In the genomic region with DNA sequence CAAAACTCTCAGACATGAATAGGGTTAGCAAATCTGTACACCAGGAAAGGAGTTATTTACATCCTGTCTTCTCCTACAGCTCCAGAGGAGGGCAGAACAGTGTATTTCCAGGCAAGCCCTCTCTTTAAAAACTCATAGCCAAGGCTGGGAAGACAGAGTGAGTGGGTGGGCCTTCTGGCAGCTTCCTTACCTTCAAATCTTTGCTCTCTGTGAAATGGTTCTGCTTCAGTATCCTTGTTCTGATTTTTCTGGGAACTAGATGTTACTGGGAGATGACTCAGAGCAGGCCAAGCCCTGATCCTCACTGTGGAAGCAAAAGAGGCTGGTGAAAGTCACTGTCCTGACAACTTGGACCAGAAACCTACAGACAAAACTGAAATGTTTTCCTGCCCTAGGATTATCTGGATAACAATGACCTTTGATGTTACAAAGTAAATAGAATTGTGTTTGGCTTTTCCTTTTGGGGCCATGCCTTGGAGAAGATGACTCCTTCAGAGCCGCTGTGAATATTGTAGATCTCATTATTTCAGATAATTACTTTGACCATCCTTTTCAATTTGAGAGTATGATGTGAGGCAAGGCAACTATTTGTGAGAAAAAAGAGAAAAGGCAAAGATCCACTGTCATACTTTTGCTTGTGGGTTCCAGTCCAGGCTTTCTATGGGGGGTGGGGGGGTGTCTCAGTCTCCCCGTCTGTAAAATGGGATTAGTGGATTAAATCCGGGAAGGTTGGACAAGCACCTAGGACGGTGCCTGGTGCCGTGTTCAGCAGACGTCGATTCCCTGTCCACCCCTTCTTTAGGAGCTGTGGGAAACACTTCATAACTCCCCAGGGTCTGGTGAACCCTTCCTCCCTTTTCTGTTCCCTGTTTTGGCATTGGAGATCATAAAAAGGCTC, we compare ENCODE assay signal across 8 cellular contexts. TPM values are rescaled to one million over a fixed set of nuclear protein-coding genes. Genes with fewer than 3 reads are reported as not detected.
DNase-seq lines count a peak whose midpoint lies in the region; ATAC-seq, FAIRE-seq and TF ChIP-seq lines count a peak whose summit lies in the region.

No MANE protein-coding gene starts in this region.

- peak overlapping the region; percentile 89 for H3K4me2 ChIP-seq in MM.1S (ENCODE audit: low read depth, low read length)

- TF ChIP-seq CTCF in MM.1S (IDR thresholded peaks at IDR 0.05; ENCODE audit: low read length) (peak; percentile 55), brain microvascular endothelial cell (IDR thresholded peaks at IDR 0.05; ENCODE audit: low read depth, low read length, missing control alignments) (peak; percentile 59), kidney epithelial cell (IDR thresholded peaks at IDR 0.05; ENCODE audit: insufficient read depth, low read length, poor library complexity, severe bottlenecking) (peak; percentile 48), stomach (IDR thresholded peaks at IDR 0.05) (peak in 1 of 7 experiments; percentile 9)

- no peaks in the 10 kb centered on the region for H4K20me1 ChIP-seq in MM.1S (ENCODE audit: insufficient read depth, low read length)

- H3K9me2 ChIP-seq in MM.1S (replicated peaks; ENCODE audit: insufficient read depth, low read length), result no peaks in the 10 kb centered on the region

- WGBS in stomach, 5 donors, result 76 to 85% (median 82%) methylated on average over 7 of the region's 7 CpGs
- WGBS in small intestine, 3 donors, result 77 to 85% (median 78%) methylated on average over 7 of the region's 7 CpGs

- H3K9ac ChIP-seq in MM.1S (ENCODE audit: low read length), result peak overlapping the region; percentile 96

- H3K9me3 ChIP-seq in MM.1S (replicated peaks; ENCODE audit: insufficient read depth, low read length) (no peaks in the 10 kb centered on the region), stomach (no peaks in the 10 kb centered on the region), small intestine (ENCODE audit: control insufficient read depth, low read depth) (no peaks in the 10 kb centered on the region)

- H3K36me3 ChIP-seq in MM.1S (replicated peaks; ENCODE audit: insufficient read depth, low read length) (no peaks in the 10 kb centered on the region), brain microvascular endothelial cell (replicated peaks) (no peaks in the 10 kb centered on the region), kidney epithelial cell (ENCODE audit: control insufficient read depth, insufficient read depth, low read length) (no peaks in the 10 kb centered on the region), stomach (no peaks in the 10 kb centered on the region), small intestine (ENCODE audit: control insufficient read depth in 2 of 2, insufficient read depth in 2 of 2, low read length in 2 of 2) (no peaks in the 10 kb centered on the region)

- H3K27me3 ChIP-seq in MM.1S (replicated peaks; ENCODE audit: insufficient read depth, low read length), result no peaks in the 10 kb centered on the region
- no peaks in the 10 kb centered on the region for H3K27me3 ChIP-seq in brain microvascular endothelial cell (replicated peaks)
- H3K27me3 ChIP-seq in kidney epithelial cell (ENCODE audit: control insufficient read depth, insufficient read depth, low read length), result no peaks in the 10 kb centered on the region
- H3K27me3 ChIP-seq in stomach, result peaks cover 0 to 4% (median 0%) of the 10 kb centered on the region in 3 donors
- no peaks in the 10 kb centered on the region for H3K27me3 ChIP-seq in small intestine (ENCODE audit: control insufficient read depth in 2 of 2, insufficient read depth in 2 of 2, low read length in 2 of 2)

- no peak for FAIRE-seq in small intestine (lab: Jason Lieb, UNC)

- no peak overlapping the region for H2AFZ ChIP-seq in MM.1S (ENCODE audit: low read length)

- in situ Hi-C loops in brain microvascular endothelial cell (cut with HindIII; ENCODE audit: low pct_ligation_motif_present, low sequenced_read_pairs), result no loop called here

- TF ChIP-seq EP300 in stomach (IDR thresholded peaks at IDR 0.05), result no peak

- TF ChIP-seq POLR2A in stomach (IDR thresholded peaks at IDR 0.05), result no peak

- H3K79me2 ChIP-seq in MM.1S (ENCODE audit: low read length), result peaks cover 99% of the 10 kb centered on the region

- intact Hi-C loops in stomach (cut with DNase I; ENCODE audit: low total_unique reads), result no loop called here

- peak overlapping the region; percentile 82 for H3K4me3 ChIP-seq in MM.1S (ENCODE audit: low read length)
- H3K4me3 ChIP-seq in brain microvascular endothelial cell (ENCODE audit: low read depth, low read length), result peak overlapping the region; percentile 73
- peak overlapping the region; percentile 47 for H3K4me3 ChIP-seq in kidney epithelial cell (ENCODE audit: low read depth, low read length)
- H3K4me3 ChIP-seq in stomach, result peak overlapping the region; percentile 54 to 62 (median 58)
- no peak overlapping the region for H3K4me3 ChIP-seq in small intestine (ENCODE audit: low read depth in 1 of 2, low read length in 2 of 2)

- ATAC-seq in GM21529 (IDR thresholded peaks at IDR 0.05; ENCODE audit: unreplicated experiment), result no peak

- H3K4me1 ChIP-seq in MM.1S (ENCODE audit: low read length), result peaks cover 58% of the 10 kb centered on the region
- H3K4me1 ChIP-seq in stomach, result peaks cover 0 to 21% (median 17%) of the 10 kb centered on the region in 4 donors
- H3K4me1 ChIP-seq in small intestine (ENCODE audit: control insufficient read depth in 2 of 2, insufficient read depth in 1 of 2, low read depth in 1 of 2, low read length in 1 of 2), result no peaks in the 10 kb centered on the region

- peaks cover 53% of the 10 kb centered on the region for H3F3A ChIP-seq in MM.1S (ENCODE audit: insufficient read depth, low read length)

- peak; percentile 34 for DNase-seq in DMS153 treated with DMSO at 0.1 percent for 48 hours (lab: John Stamatoyannopoulos, UW; ENCODE audit: unreplicated experiment)
- peak; percentile 64 for DNase-seq in MM.1S
- peak; percentile 51 for DNase-seq in brain microvascular endothelial cell
- no peak for DNase-seq in kidney epithelial cell (ENCODE audit: low read depth)
- no peak for DNase-seq in stomach
- DNase-seq in T-helper 9 cell, result no peak
- no peak for DNase-seq in small intestine

- H3K27ac ChIP-seq in MM.1S (ENCODE audit: low read length), result peak overlapping the region; percentile 96
- H3K27ac ChIP-seq in brain microvascular endothelial cell, result no peak overlapping the region
- H3K27ac ChIP-seq in stomach, result peak overlapping the region in 4 of 5 donors; percentile 22 to 77 (median 56)
- peak overlapping the region in 1 of 2 donors; percentile 47 for H3K27ac ChIP-seq in small intestine (ENCODE audit: low read depth in 1 of 2, low read length in 1 of 2)

RNA-seq across cellular contexts. Expression of a gene that starts 0.6 kb away (rescaled TPM):
- 35.4 and 43.2 TPM in 2 replicates for total RNA-seq in kidney epithelial cell
- total RNA-seq in stomach, result 10 to 100 TPM in 2 of 5 donors, 1 to 10 TPM in 2, not detected in 1; 1.3 to 26.6 (median 8.6) TPM
- 1 to 10 TPM; 1.6 to 4.4 (median 3.7) TPM for polyA plus RNA-seq in stomach
- 1 to 10 TPM in 2 of 3 donors, under 1 TPM in 1; 0.67 to 2.7 (median 1.9) TPM for polyA plus RNA-seq in small intestine

RNA-seq across cellular contexts. Expression of a gene that starts 19.2 kb away (rescaled TPM):
- total RNA-seq in kidney epithelial cell (21.6 and 32.7 TPM in 2 replicates), stomach (10 to 100 TPM in 4 of 5 donors, 1 to 10 TPM in 1; 7.0 to 86.5 (median 15.2) TPM)
- polyA plus RNA-seq in stomach (10 to 100 TPM in 1 of 3 donors, 1 to 10 TPM in 2; 4.2 to 14.7 (median 9.5) TPM), small intestine (1 to 10 TPM; 4.3 to 7.9 (median 5.1) TPM)

Comparison
In these comparisons a context has a peak if more than half of its experiments do, and no peak if none do; other contexts are left out.
1. DNase-seq: peak in DMS153 treated with DMSO at 0.1 percent for 48 hours (single experiment), MM.1S (single experiment) and brain microvascular endothelial cell (single experiment); none in kidney epithelial cell (single experiment), stomach (single experiment), T-helper 9 cell (single experiment) and small intestine (single experiment).
2. H3K4me3 ChIP-seq: peak in MM.1S (single experiment), brain microvascular endothelial cell (single experiment), kidney epithelial cell (single experiment) and stomach (4 of 4); none in small intestine (0 of 2).